Comparison of ENCODE assay signal across 1 cellular context in the genomic region with DNA sequence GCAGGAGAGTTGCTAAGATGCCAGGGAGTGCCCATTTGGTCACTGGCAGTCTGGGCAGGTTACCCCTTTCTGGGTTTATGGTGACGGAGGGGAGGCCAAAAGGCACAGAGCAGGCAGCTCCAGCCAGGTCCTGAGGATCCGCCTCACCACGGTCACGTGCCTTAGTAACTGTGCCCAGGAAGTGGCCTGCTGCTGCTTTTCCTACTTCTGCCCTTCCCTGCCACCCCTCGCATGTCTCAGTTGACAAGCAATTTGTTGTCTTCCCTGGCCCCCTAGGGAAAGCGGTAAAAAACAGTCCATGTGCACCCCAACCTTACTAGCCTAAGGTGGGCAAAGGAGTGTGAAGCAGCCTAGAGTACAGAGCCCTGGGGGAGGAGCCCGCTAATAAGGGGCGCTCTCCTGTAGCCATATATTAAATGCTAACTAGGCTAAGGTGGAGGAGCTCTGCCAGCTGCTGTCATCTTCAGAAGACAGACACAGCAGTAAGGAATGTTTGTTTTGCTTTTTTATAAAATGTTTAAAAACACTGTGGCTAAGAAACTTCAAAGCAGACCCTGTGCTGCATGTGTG.
TF ChIP-seq lines count a peak whose summit lies in the region.

No MANE protein-coding gene starts in this region.

TF ChIP-seq in H1, 55 proteins besides CTCF, POLR2A, EP300 and RAD21:
- TF ChIP-seq, protein P1, sequence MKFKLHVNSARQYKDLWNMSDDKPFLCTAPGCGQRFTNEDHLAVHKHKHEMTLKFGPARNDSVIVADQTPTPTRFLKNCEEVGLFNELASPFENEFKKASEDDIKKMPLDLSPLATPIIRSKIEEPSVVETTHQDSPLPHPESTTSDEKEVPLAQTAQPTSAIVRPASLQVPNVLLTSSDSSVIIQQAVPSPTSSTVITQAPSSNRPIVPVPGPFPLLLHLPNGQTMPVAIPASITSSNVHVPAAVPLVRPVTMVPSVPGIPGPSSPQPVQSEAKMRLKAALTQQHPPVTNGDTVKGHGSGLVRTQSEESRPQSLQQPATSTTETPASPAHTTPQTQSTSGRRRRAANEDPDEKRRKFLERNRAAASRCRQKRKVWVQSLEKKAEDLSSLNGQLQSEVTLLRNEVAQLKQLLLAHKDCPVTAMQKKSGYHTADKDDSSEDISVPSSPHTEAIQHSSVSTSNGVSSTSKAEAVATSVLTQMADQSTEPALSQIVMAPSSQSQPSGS (IDR thresholded peaks at IDR 0.05; ENCODE audit: low read length), result no peak
- TF ChIP-seq RBBP5 (IDR thresholded peaks at IDR 0.05; ENCODE audit: borderline replicate concordance, low read depth, low read length), result no peak
- TF ChIP-seq JUN (IDR thresholded peaks at IDR 0.05; ENCODE audit: low read depth, low read length), result no peak
- no peak for TF ChIP-seq TAF1 (IDR thresholded peaks at IDR 0.05; ENCODE audit: low read depth, low read length)
- no peak for TF ChIP-seq NANOG (IDR thresholded peaks at IDR 0.05; ENCODE audit: insufficient read depth, low read depth, low read length, poor library complexity, severe bottlenecking)
- no peak for TF ChIP-seq KDM5A (IDR thresholded peaks at IDR 0.05; ENCODE audit: low read length)
- TF ChIP-seq SAP30 (IDR thresholded peaks at IDR 0.05; ENCODE audit: insufficient read depth, insufficient replicate concordance, low read length), result no peak
- no peak for TF ChIP-seq BCL11A (IDR thresholded peaks at IDR 0.05; ENCODE audit: low read depth in 2 of 2, low read length in 2 of 2)
- TF ChIP-seq CTBP2 (IDR thresholded peaks at IDR 0.05; ENCODE audit: borderline replicate concordance, insufficient read depth, insufficient read length, low read length), result no peak
- TF ChIP-seq CHD1 (IDR thresholded peaks at IDR 0.05; ENCODE audit: low read depth, low read length), result no peak
- no peak for TF ChIP-seq CREB1 (IDR thresholded peaks at IDR 0.05)
- TF ChIP-seq CEBPB (IDR thresholded peaks at IDR 0.05; ENCODE audit: low read depth, low read length), result no peak
- no peak for TF ChIP-seq ZNF274 (IDR thresholded peaks at IDR 0.05; ENCODE audit: borderline replicate concordance, extremely low read depth, low read length)
- no peak for TF ChIP-seq MAFK (IDR thresholded peaks at IDR 0.05; ENCODE audit: low read depth, low read length)
- TF ChIP-seq FOSL1 (IDR thresholded peaks at IDR 0.05; ENCODE audit: insufficient read depth, low read depth, low read length), result no peak
- TF ChIP-seq SP4 (IDR thresholded peaks at IDR 0.05; ENCODE audit: low read length), result no peak
